ENCODE assay signal across 22 cellular contexts in the genomic region with DNA sequence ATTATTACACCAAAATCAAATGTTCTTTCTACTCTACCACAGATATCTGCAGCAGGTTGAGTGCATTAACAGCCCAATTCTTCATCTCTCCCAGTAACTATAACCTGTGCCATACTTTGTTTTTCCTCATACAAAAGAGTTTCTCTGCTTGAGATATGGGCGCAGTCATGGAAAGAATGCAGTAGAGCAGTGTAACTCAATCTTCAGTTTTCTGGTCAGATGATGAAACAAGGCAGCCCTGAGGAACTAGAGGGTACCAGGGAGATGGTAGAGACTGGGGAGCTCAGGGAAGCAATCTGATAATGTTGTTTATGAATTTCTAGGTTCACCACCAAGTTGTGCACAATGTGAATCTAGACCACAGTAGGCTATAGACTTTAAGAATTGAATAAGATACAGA. TPM values are rescaled to one million over a fixed set of nuclear protein-coding genes. Genes with fewer than 3 reads are reported as not detected.
DNase-seq lines count a peak whose midpoint lies in the region; ATAC-seq and TF ChIP-seq lines count a peak whose summit lies in the region.
"Had no signal": no experiment of that assay in that cellular context is flagged by ENCODE, and none has a peak within 500 bp of the region (broad histone marks: within the 10 kb centered on the region; RNA-seq: fewer than 3 reads in every experiment).

No MANE protein-coding gene starts in this region.

- TF ChIP-seq CTCF in IMR-90 (conservative IDR thresholded peaks at IDR 0.05; ENCODE audit: low read depth, low read length), result no peak
- TF ChIP-seq CTCF in dorsolateral prefrontal cortex (IDR thresholded peaks at IDR 0.05 in 54 of 56, conservative IDR thresholded peaks at IDR 0.05 in 2 of 56; ENCODE audit: low read depth in 1 of 56, partially characterized antibody in 56 of 56), result no peak

- CTCF ChIA-PET in IMR-90 (lab: Yijun Ruan, JAX), result no interaction called here

- no peak overlapping the region for H3K14ac ChIP-seq in IMR-90 (replicated peaks; ENCODE audit: low read depth, low read length)

- H3K36me3 ChIP-seq in IMR-90 (ENCODE audit: control insufficient read depth, insufficient read depth, low read length) (no peaks in the 10 kb centered on the region), adipocyte (ENCODE audit: control insufficient read depth, insufficient read depth, low read length, severe bottlenecking) (no peaks in the 10 kb centered on the region), Karpas-422 (ENCODE audit: insufficient read depth, low read length) (peaks cover 78% of the 10 kb centered on the region), aorta (ENCODE audit: control insufficient read depth in 1 of 2, insufficient read depth in 2 of 2, low read length in 1 of 2) (no peaks in the 10 kb centered on the region)

- H3K79me1 ChIP-seq in IMR-90 (ENCODE audit: low read depth in 1 of 2, low read length in 2 of 2), result peaks cover 11 to 22% of the 10 kb centered on the region in 2 experiments; a peak in 3 of 4 replicates

- H3K4me3 ChIP-seq in IMR-90 (ENCODE audit: insufficient read depth, low read depth, low read length), result no peak overlapping the region
- H3K4me3 ChIP-seq in adipocyte (ENCODE audit: low read length), result no peak overlapping the region
- H3K4me3 ChIP-seq in dorsolateral prefrontal cortex, result no peak overlapping the region
- no peak overlapping the region for H3K4me3 ChIP-seq in Karpas-422 (ENCODE audit: low read length)
- no peak overlapping the region for H3K4me3 ChIP-seq in aorta (ENCODE audit: low read length in 2 of 2)
- H3K4me3 ChIP-seq: K562 had no signal

- no peak overlapping the region for H4K91ac ChIP-seq in IMR-90 (ENCODE audit: insufficient read depth, low read depth, low read length)

- no peaks in the 10 kb centered on the region for H3K9me2 ChIP-seq in Karpas-422 (replicated peaks; ENCODE audit: insufficient read depth, low read length)

- H2BK5ac ChIP-seq in IMR-90 (ENCODE audit: low read depth, low read length, poor library complexity, severe bottlenecking), result no peak overlapping the region

- no peak overlapping the region for H2BK20ac ChIP-seq in IMR-90 (ENCODE audit: low read depth, low read length)

- no peak overlapping the region for H2AK5ac ChIP-seq in IMR-90 (ENCODE audit: low read depth, low read length)

- H4K5ac ChIP-seq in IMR-90 (ENCODE audit: low read depth, low read length), result no peak overlapping the region

- no peak overlapping the region for H2AK9ac ChIP-seq in IMR-90 (replicated peaks; ENCODE audit: low read depth, low read length, poor library complexity)

- no peak for DNase-seq in IMR-90
- DNase-seq in adipocyte (ENCODE audit: low read depth), result peak; percentile 21
- peak; percentile 15 for DNase-seq in fibroblast of gingiva (ENCODE audit: low read depth)
- DNase-seq in iris pigment epithelial cell (ENCODE audit: low read depth), result peak; percentile 54
- no peak for DNase-seq in dorsolateral prefrontal cortex
- DNase-seq in A172 (ENCODE audit: low spot score), result no peak
- DNase-seq in Karpas-422, result no peak
- DNase-seq in aorta, result no peak
- DNase-seq: ACHN; BE2C; C1 segment of cervical spinal cord; CD4-positive, CD25-positive, alpha-beta regulatory T cell; CD8-positive, alpha-beta memory T cell; COR-L47; DMS 273 treated with DMSO at 0.1 percent for 48 hours; DMS53; DND-41; GOT3; H7; HFFc6 had no signal

- no peaks in the 10 kb centered on the region for H3K9me1 ChIP-seq in IMR-90 (ENCODE audit: insufficient read depth, low read length)

- BruUV-seq in IMR-90 (replicated peaks; lab: Mats Ljungman, UMichigan), result no TSS peak

- no peak for TF ChIP-seq POLR2A in IMR-90 (IDR thresholded peaks at IDR 0.05; ENCODE audit: low read depth, low read length)

- no peak overlapping the region for H2BK120ac ChIP-seq in IMR-90 (ENCODE audit: low read depth, low read length)

- no peak overlapping the region for H3K18ac ChIP-seq in IMR-90 (ENCODE audit: low read depth, low read length)

- intact Hi-C loops in IMR-90 (cut with micrococcal nuclease) (no loop called here), dorsolateral prefrontal cortex (cut with DNase I) (no loop called here), aorta (cut with DNase I) (no loop called here)

- peaks cover 54% of the 10 kb centered on the region for H3K79me2 ChIP-seq in Karpas-422 (ENCODE audit: low read length)

- no peak overlapping the region for H2BK15ac ChIP-seq in IMR-90 (ENCODE audit: low read depth, low read length)

- no peaks in the 10 kb centered on the region for H3K9me3 ChIP-seq in IMR-90 (ENCODE audit: control insufficient read depth, insufficient read depth, low read length)
- no peaks in the 10 kb centered on the region for H3K9me3 ChIP-seq in adipocyte (ENCODE audit: control insufficient read depth, low read length)
- no peaks in the 10 kb centered on the region for H3K9me3 ChIP-seq in Karpas-422 (ENCODE audit: low read length)
- no peaks in the 10 kb centered on the region for H3K9me3 ChIP-seq in aorta (ENCODE audit: control insufficient read depth, low read length)
- H3K9me3 ChIP-seq: BE2C had no signal

- no peak overlapping the region; a peak in 1 of 4 replicates for H4K8ac ChIP-seq in IMR-90 (ENCODE audit: low read depth in 2 of 2, low read length in 2 of 2)

- dilution Hi-C loops in IMR-90 (cut with HindIII; ENCODE audit: low sequenced_read_pairs, unreplicated experiment), result no loop called here

- no CpG with 5 or more reads among the region's 1 CpG for WGBS in IMR-90 (ENCODE audit: extremely low coverage in 2 of 2, insufficient read length in 1 of 2), 2 experiments
- WGBS in aorta, 2 donors, result 100% methylated on average over 1 of the region's 1 CpG

- ATAC-seq in IMR-90 (ENCODE audit: low read depth) (no peak), aorta (ENCODE audit: low FRiP score) (no peak)
- ATAC-seq: HCT116, K562 had no signal

- H3K9ac ChIP-seq in IMR-90 (ENCODE audit: low read depth, low read length), result no peak overlapping the region
- H3K9ac ChIP-seq in adipocyte (ENCODE audit: low read length), result no peak overlapping the region
- no peak overlapping the region for H3K9ac ChIP-seq in Karpas-422 (ENCODE audit: low read length)

- H2AFZ ChIP-seq in IMR-90 (replicated peaks; ENCODE audit: low read length, poor library complexity), result no peak overlapping the region
- H2AFZ ChIP-seq in Karpas-422 (ENCODE audit: low read length), result no peak overlapping the region

- H3K23ac ChIP-seq in IMR-90 (ENCODE audit: low read depth, low read length), result no peak overlapping the region

- in situ Hi-C loops in IMR-90 (cut with MboI; ENCODE audit: low sequenced_read_pairs), result no loop called here

- peaks cover 2% of the 10 kb centered on the region for H3K4me1 ChIP-seq in IMR-90 (ENCODE audit: control insufficient read depth, insufficient read depth, low read length)
- no peaks in the 10 kb centered on the region for H3K4me1 ChIP-seq in adipocyte (ENCODE audit: control insufficient read depth, insufficient read depth, low read length)
- no peaks in the 10 kb centered on the region for H3K4me1 ChIP-seq in Karpas-422 (ENCODE audit: low read length)
- H3K4me1 ChIP-seq in aorta (ENCODE audit: control insufficient read depth in 1 of 2, insufficient read depth in 2 of 2, low read length in 2 of 2), result no peaks in the 10 kb centered on the region
- H3K4me1 ChIP-seq: BE2C had no signal

- H4K20me1 ChIP-seq in IMR-90 (ENCODE audit: insufficient read depth, low read length), result no peaks in the 10 kb centered on the region
- no peaks in the 10 kb centered on the region for H4K20me1 ChIP-seq in Karpas-422 (ENCODE audit: insufficient read depth, low read depth, low read length)

- H3K27ac ChIP-seq in IMR-90 (ENCODE audit: insufficient read depth, low read length) (no peak overlapping the region), dorsolateral prefrontal cortex (no peak overlapping the region), Karpas-422 (ENCODE audit: low read length) (no peak overlapping the region), aorta (ENCODE audit: low read depth in 1 of 2, low read length in 2 of 2) (no peak overlapping the region)

- no peak overlapping the region for H3K4ac ChIP-seq in IMR-90 (ENCODE audit: low read depth, low read length)

- H3K27me3 ChIP-seq in IMR-90 (ENCODE audit: control insufficient read depth, insufficient read depth, low read length) (no peaks in the 10 kb centered on the region), adipocyte (replicated peaks; ENCODE audit: control insufficient read depth, insufficient read depth, low read length) (no peaks in the 10 kb centered on the region), dorsolateral prefrontal cortex (no peaks in the 10 kb centered on the region), Karpas-422 (ENCODE audit: low read length) (no peaks in the 10 kb centered on the region), aorta (ENCODE audit: control insufficient read depth in 1 of 2, insufficient read depth in 2 of 2, low read length in 1 of 2) (no peaks in the 10 kb centered on the region)
- H3K27me3 ChIP-seq: BE2C had no signal

- H3K4me2 ChIP-seq in IMR-90 (ENCODE audit: low read depth, low read length) (peak overlapping the region; percentile 42; the same call in 1 of the 2 replicates), Karpas-422 (ENCODE audit: low read depth, low read length, poor library complexity, severe bottlenecking) (no peak overlapping the region)

- POLR2A ChIA-PET in IMR-90 (lab: Charles Lee; ENCODE audit: unreplicated experiment), result no interaction called here

- H3K56ac ChIP-seq in IMR-90 (ENCODE audit: extremely low read depth, insufficient read depth, low read length), result no peak overlapping the region

- TF ChIP-seq RAD21 in IMR-90 (IDR thresholded peaks at IDR 0.05; ENCODE audit: low read length), result no peak

TF ChIP-seq in IMR-90, 13 proteins besides CTCF, POLR2A, EP300 and RAD21 (continues in another document):
- no peak for TF ChIP-seq MAZ (IDR thresholded peaks at IDR 0.05; ENCODE audit: borderline replicate concordance, low read depth, low read length)
- no peak for TF ChIP-seq CHD1 (IDR thresholded peaks at IDR 0.05; ENCODE audit: low read depth, low read length)

RNA-seq across cellular contexts. Expression of a gene that starts 39.6 kb away (rescaled TPM):
- total RNA-seq in IMR-90 (2012; rRNA removed), result 27.8 and 53.3 TPM in 2 replicates
- 5.2 and 7.1 TPM in 2 replicates for polyA plus RNA-seq in IMR-90 (2012; rRNA removed)
- 0.23 and 0.62 TPM in 2 replicates for polyA plus RNA-seq in IMR-90 (2012; cell fraction: cytosol; rRNA removed)
- polyA plus RNA-seq in IMR-90 (2012; cell fraction: nucleus; rRNA removed; ENCODE audit: low replicate concordance), result 0.92 and 6.7 TPM in 2 replicates
- under 1 TPM in 116 of 120 experiments, not detected in 4; 0.06 to 0.85 (median 0.23) TPM for total RNA-seq in dorsolateral prefrontal cortex
- 77.6 and 80.0 TPM in 2 replicates for total RNA-seq in A172 (2014; rRNA removed; shearing (Covaris generic))
- total RNA-seq in Karpas-422 (2014; rRNA removed; shearing (Covaris generic); ENCODE audit: low replicate concordance), result 32.5 and 53.4 TPM in 2 replicates
- total RNA-seq in aorta, result 1 to 10 TPM in 1 of 2 donors, under 1 TPM in 1; 0.42 to 1.6 TPM
- under 1 TPM; 0.15 to 0.25 TPM for polyA plus RNA-seq in aorta

RNA-seq across cellular contexts. Expression of a gene that starts 39.8 kb away (rescaled TPM):
- total RNA-seq in IMR-90 (2012; rRNA removed), result not detected in 2 replicates
- polyA plus RNA-seq in IMR-90 (2012; rRNA removed), result not detected in 2 replicates
- not detected in 2 replicates for polyA plus RNA-seq in IMR-90 (2012; cell fraction: cytosol; rRNA removed)
- not detected in 2 replicates for polyA plus RNA-seq in IMR-90 (2012; cell fraction: nucleus; rRNA removed; ENCODE audit: low replicate concordance)
- total RNA-seq in dorsolateral prefrontal cortex, result not detected
- total RNA-seq in A172 (2014; rRNA removed; shearing (Covaris generic)), result not detected in 2 replicates
- total RNA-seq in Karpas-422 (2014; rRNA removed; shearing (Covaris generic); ENCODE audit: low replicate concordance), result not detected in 2 replicates
- total RNA-seq in aorta, result not detected
- not detected for polyA plus RNA-seq in aorta
- total RNA-seq: CD4-positive, CD25-positive, alpha-beta regulatory T cell; CD8-positive, alpha-beta memory T cell; H7; HFFc6; K562 had no signal
- polyA plus RNA-seq: CD4-positive, CD25-positive, alpha-beta regulatory T cell; CD8-positive, alpha-beta memory T cell; K562 had no signal

Comparison
In these comparisons a context has a peak if more than half of its experiments do, and no peak if none do; other contexts are left out.
1. DNase-seq: peak in adipocyte (single experiment), fibroblast of gingiva (single experiment) and iris pigment epithelial cell (single experiment); none in IMR-90 (single experiment), dorsolateral prefrontal cortex (0 of 10), A172 (single experiment), Karpas-422 (single experiment) and aorta (0 of 2).
2. RNA of a gene that starts 39.6 kb away (total RNA-seq): 77.6 to 80.0 TPM in A172, 32.5 to 53.4 TPM in Karpas-422 and 27.8 to 53.3 TPM in IMR-90; 0.42 to 1.6 TPM in aorta and 0.06 to 0.85 TPM in dorsolateral prefrontal cortex; every median in the first group is over 10 times any median in the second.